Comparison of ENCODE assay signal across 1 cellular context in genomic region chr4:23297327-23297726, GRCh38.
TF ChIP-seq lines count a peak whose summit lies in the region.

No MANE protein-coding gene starts in this region.

TF ChIP-seq in GM23338, 12 proteins besides CTCF, POLR2A, EP300 and RAD21 (continued from another document):
- TF ChIP-seq REST (IDR thresholded peaks at IDR 0.05; ENCODE audit: unreplicated experiment): no peak
- TF ChIP-seq POLR2AphosphoS5 (IDR thresholded peaks at IDR 0.05; ENCODE audit: low read depth): no peak
- no peak for TF ChIP-seq ZNF462 (CRISPR knock-in tag; IDR thresholded peaks at IDR 0.05)
- no peak for TF ChIP-seq NANOG (IDR thresholded peaks at IDR 0.05; ENCODE audit: borderline replicate concordance)
- TF ChIP-seq ZNF114 (CRISPR knock-in tag; IDR thresholded peaks at IDR 0.05): no peak
